In genomic region chr9:3447813-3448212, GRCh38 we compare ENCODE assay signal across 26 cellular contexts.
"Had no signal": no experiment of that assay in that cellular context is flagged by ENCODE, and none has a peak within 500 bp of the region (broad histone marks: within the 10 kb centered on the region; RNA-seq: fewer than 3 reads in every experiment).

No MANE protein-coding gene starts in this region.

- H3K36me3 ChIP-seq: left lung, pancreas, right atrium auricular region, spleen, thoracic aorta, upper lobe of right lung had no signal

- DNase-seq: activated CD4-positive, alpha-beta T cell treated with anti-CD3 and anti-CD28 coated beads, Interleukin-2, amount 10 ng/mL, durations not matched to agents 7 days and 5 days; activated CD4-positive, CD25-positive, alpha-beta regulatory T cell treated with anti-CD3 and anti-CD28 coated beads, Interleukin-2, amount 50 U/mL, for 72 hours; activated CD8-positive, alpha-beta memory T cell treated with anti-CD3 and anti-CD28 coated beads, Interleukin-2, amount 10 ng/mL, durations not matched to agents 7 days and 5 days; activated CD8-positive, alpha-beta T cell treated with anti-CD3 and anti-CD28 coated beads for 36 hours; activated effector memory CD4-positive, alpha-beta T cell treated with anti-CD3 and anti-CD28 coated beads, Interleukin-2, amount 50 U/mL, for 16 hours; activated naive CD4-positive, alpha-beta T cell treated with anti-CD3 and anti-CD28 coated beads, Interleukin-2, amount 50 U/mL, for 16 hours; activated naive CD8-positive, alpha-beta T cell treated with anti-CD3 and anti-CD28 coated beads, Interleukin-2, amount 50 U/mL, for 24 hours; activated T-cell treated with anti-CD3 and anti-CD28 coated beads for 4 hours; body of pancreas; effector CD8-positive, alpha-beta T cell; foreskin melanocyte; glutamatergic neuron; kidney glomerular epithelial cell; left lung; naive thymus-derived CD8-positive, alpha-beta T cell; pancreas; psoas muscle; spleen; stimulated activated CD4-positive, alpha-beta T cell treated with anti-CD3 and anti-CD28 coated beads, Interleukin-4, amount 100 ng/mL, for 1 hour; stimulated activated naive CD4-positive, alpha-beta T cell; upper lobe of right lung had no signal

- H3K9me3 ChIP-seq: body of pancreas, left lung, pancreas, psoas muscle, right atrium auricular region, thoracic aorta, upper lobe of right lung had no signal

- H3K4me1 ChIP-seq: body of pancreas, left lung, pancreas, right atrium auricular region, spleen, upper lobe of right lung had no signal

- H3K27me3 Mint-ChIP-seq: activated CD4-positive, alpha-beta T cell treated with anti-CD3 and anti-CD28 coated beads, Interleukin-2, amount 10 ng/mL, durations not matched to agents 7 days and 5 days; activated CD8-positive, alpha-beta memory T cell treated with anti-CD3 and anti-CD28 coated beads, Interleukin-2, amount 10 ng/mL, durations not matched to agents 7 days and 5 days; activated CD8-positive, alpha-beta T cell treated with anti-CD3 and anti-CD28 coated beads for 36 hours; activated naive CD8-positive, alpha-beta T cell treated with anti-CD3 and anti-CD28 coated beads, Interleukin-2, amount 50 U/mL, for 24 hours; dendritic cell treated with granulocyte-macrophage colony-stimulating factor and Interleukin-4, amounts not matched to agents 40 ng/mL and 50 ng/mL, for 4 days; naive thymus-derived CD8-positive, alpha-beta T cell had no signal

- H3K9me3 Mint-ChIP-seq: activated CD4-positive, alpha-beta T cell treated with anti-CD3 and anti-CD28 coated beads, Interleukin-2, amount 10 ng/mL, durations not matched to agents 7 days and 5 days; dendritic cell treated with granulocyte-macrophage colony-stimulating factor and Interleukin-4, amounts not matched to agents 40 ng/mL and 50 ng/mL, for 4 days had no signal

- H3K4me3 Mint-ChIP-seq: activated CD4-positive, alpha-beta T cell treated with anti-CD3 and anti-CD28 coated beads, Interleukin-2, amount 10 ng/mL, durations not matched to agents 7 days and 5 days; activated CD8-positive, alpha-beta memory T cell treated with anti-CD3 and anti-CD28 coated beads, Interleukin-2, amount 10 ng/mL, durations not matched to agents 7 days and 5 days; activated CD8-positive, alpha-beta T cell treated with anti-CD3 and anti-CD28 coated beads for 36 hours; activated naive CD8-positive, alpha-beta T cell treated with anti-CD3 and anti-CD28 coated beads, Interleukin-2, amount 50 U/mL, for 24 hours; dendritic cell treated with granulocyte-macrophage colony-stimulating factor and Interleukin-4, amounts not matched to agents 40 ng/mL and 50 ng/mL, for 4 days; naive thymus-derived CD8-positive, alpha-beta T cell had no signal

- H3K4me1 Mint-ChIP-seq: activated CD4-positive, alpha-beta T cell treated with anti-CD3 and anti-CD28 coated beads, Interleukin-2, amount 10 ng/mL, durations not matched to agents 7 days and 5 days; activated CD8-positive, alpha-beta memory T cell treated with anti-CD3 and anti-CD28 coated beads, Interleukin-2, amount 10 ng/mL, durations not matched to agents 7 days and 5 days had no signal

- H3K27me3 ChIP-seq: body of pancreas, left lung, pancreas, right atrium auricular region, spleen, upper lobe of right lung had no signal

- ATAC-seq: activated CD8-positive, alpha-beta memory T cell treated with anti-CD3 and anti-CD28 coated beads, Interleukin-2, amount 10 ng/mL, durations not matched to agents 7 days and 5 days; activated CD8-positive, alpha-beta T cell treated with anti-CD3 and anti-CD28 coated beads for 36 hours; activated naive CD8-positive, alpha-beta T cell treated with anti-CD3 and anti-CD28 coated beads, Interleukin-2, amount 50 U/mL, for 24 hours; body of pancreas; left lung; naive thymus-derived CD8-positive, alpha-beta T cell; pancreas; psoas muscle; upper lobe of right lung had no signal

- H3K4me3 ChIP-seq: body of pancreas, left lung, lung, pancreas, psoas muscle, right atrium auricular region, spleen, thoracic aorta, upper lobe of right lung had no signal

- H3K27ac ChIP-seq: body of pancreas, left lung, pancreas, psoas muscle, right atrium auricular region, spleen, thoracic aorta, upper lobe of right lung, VCaP had no signal

- H3K27ac Mint-ChIP-seq: activated CD4-positive, alpha-beta T cell treated with anti-CD3 and anti-CD28 coated beads, Interleukin-2, amount 10 ng/mL, durations not matched to agents 7 days and 5 days; activated CD8-positive, alpha-beta memory T cell treated with anti-CD3 and anti-CD28 coated beads, Interleukin-2, amount 10 ng/mL, durations not matched to agents 7 days and 5 days; activated CD8-positive, alpha-beta T cell treated with anti-CD3 and anti-CD28 coated beads for 36 hours; activated naive CD8-positive, alpha-beta T cell treated with anti-CD3 and anti-CD28 coated beads, Interleukin-2, amount 50 U/mL, for 24 hours; dendritic cell treated with granulocyte-macrophage colony-stimulating factor and Interleukin-4, amounts not matched to agents 40 ng/mL and 50 ng/mL, for 4 days had no signal
